Comparison of ENCODE assay signal across 18 cellular contexts in the genomic region with DNA sequence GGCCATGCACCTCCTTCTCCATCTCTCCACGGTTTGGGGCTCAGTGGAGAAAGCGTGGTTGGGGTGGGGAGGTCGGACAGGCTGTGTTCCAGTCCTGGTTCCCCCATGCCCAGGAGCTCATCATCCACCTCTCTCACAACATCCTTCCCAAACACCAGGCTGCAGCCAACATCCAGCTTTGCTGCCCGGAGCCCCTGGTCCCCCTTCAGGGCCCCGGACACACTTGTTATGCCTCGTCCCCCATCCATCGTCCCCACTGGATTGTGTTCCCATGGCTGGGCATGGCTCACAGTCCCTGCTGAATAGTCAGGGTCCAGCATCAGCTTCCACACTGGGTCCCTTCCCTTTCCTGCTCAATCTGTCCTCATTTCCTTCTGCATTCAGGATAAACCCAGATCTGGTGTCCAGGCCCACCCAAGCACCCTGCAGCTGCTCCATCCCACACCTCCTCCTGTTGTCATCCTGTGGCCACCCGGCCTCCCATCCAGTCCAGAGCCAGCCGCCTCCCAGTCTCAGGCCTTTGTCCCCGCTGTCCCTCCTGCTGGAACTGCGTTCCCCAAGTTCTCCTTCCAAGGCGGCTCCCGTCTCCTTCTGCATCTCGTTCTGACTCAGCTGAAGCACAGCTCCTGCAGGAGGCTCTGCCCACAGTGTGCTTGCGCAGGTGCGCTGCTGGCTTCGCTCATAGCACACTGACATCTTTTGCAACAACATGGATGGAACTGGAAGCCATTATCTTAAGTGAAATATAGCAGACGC.
A peak's percentile ranks its signal among the peaks of the same experiment; 100 is the strongest.
DNase-seq lines count a peak whose midpoint lies in the region; ATAC-seq and TF ChIP-seq lines count a peak whose summit lies in the region.
"Had no signal": no experiment of that assay in that cellular context is flagged by ENCODE, and none has a peak within 500 bp of the region (broad histone marks: within the 10 kb centered on the region; RNA-seq: fewer than 3 reads in every experiment).

No MANE protein-coding gene starts in this region.

- peak; percentile 58 for DNase-seq in activated effector memory CD4-positive, alpha-beta T cell treated with anti-CD3 and anti-CD28 coated beads, Interleukin-2, amount 50 U/mL, for 16 hours
- no peak for DNase-seq in activated effector memory CD4-positive, alpha-beta T cell treated with Interleukin-2 at 50 U/mL for 16 hours
- DNase-seq in activated CD8-positive, alpha-beta memory T cell treated with anti-CD3 and anti-CD28 coated beads, Interleukin-2, amount 10 ng/mL, durations not matched to agents 7 days and 5 days = peak; percentile 31
- DNase-seq in lung (ENCODE audit: low spot score) = peak; percentile 22
- DNase-seq in sigmoid colon = peak; percentile 44
- DNase-seq in NCI-H1092 treated with DMSO at 0.1 percent for 48 hours (lab: John Stamatoyannopoulos, UW) = no peak
- no peak for DNase-seq in G401 (ENCODE audit: low spot score)
- DNase-seq: Caco-2; DMS79; GDM1; H9; NCI-H1417 treated with DMSO at 0.1 percent for 48 hours; NCI-H2029; NCI-H524; NK-92 treated with Interleukin-12 subunit alpha and Interleukin-12 subunit beta, amount 100 ng/mL, for 24 hours had no signal

- H3K4me3 ChIP-seq in lung = no peak overlapping the region
- no peak overlapping the region for H3K4me3 ChIP-seq in sigmoid colon

- H3K27ac ChIP-seq in lung (ENCODE audit: low read depth in 1 of 2, low read length in 1 of 2) (no peak overlapping the region), sigmoid colon (no peak overlapping the region)
- H3K27ac ChIP-seq: RWPE1 had no signal

- intact Hi-C loops in sigmoid colon (cut with DNase I) = no loop called here

- CTCF ChIA-PET in activated CD8-positive, alpha-beta memory T cell treated with anti-CD3 and anti-CD28 coated beads, Interleukin-2, amount 10 ng/mL, durations not matched to agents 7 days and 5 days (lab: Charles Lee) = no interaction called here

- ATAC-seq in activated CD8-positive, alpha-beta memory T cell treated with anti-CD3 and anti-CD28 coated beads, Interleukin-2, amount 10 ng/mL, durations not matched to agents 7 days and 5 days = no peak
- ATAC-seq in lung (ENCODE audit: insufficient read depth, low FRiP score) (no peak), SK-N-SH treated with all-trans-retinoic acid at 6 μM for 48 hours (no peak)

- H3K36me3 Mint-ChIP-seq in activated CD8-positive, alpha-beta memory T cell treated with anti-CD3 and anti-CD28 coated beads, Interleukin-2, amount 10 ng/mL, durations not matched to agents 7 days and 5 days = no peaks in the 10 kb centered on the region

- WGBS in lung, 2 donors = 90 to 91% methylated on average over 18 of the region's 18 CpGs
- 85 to 89% methylated on average over 18 of the region's 18 CpGs for WGBS in sigmoid colon, 2 donors

- TF ChIP-seq CTCF in lung (IDR thresholded peaks at IDR 0.05; ENCODE audit: control extremely low read depth, extremely low read depth) = no peak
- no peak for TF ChIP-seq CTCF in sigmoid colon (IDR thresholded peaks at IDR 0.05)

- no peaks in the 10 kb centered on the region for H3K9me3 Mint-ChIP-seq in activated CD8-positive, alpha-beta memory T cell treated with anti-CD3 and anti-CD28 coated beads, Interleukin-2, amount 10 ng/mL, durations not matched to agents 7 days and 5 days (ENCODE audit: low read depth)

- H3K36me3 ChIP-seq in lung (ENCODE audit: control insufficient read depth in 2 of 2, insufficient read depth in 2 of 2, low read length in 2 of 2) = no peaks in the 10 kb centered on the region
- H3K36me3 ChIP-seq in sigmoid colon = no peaks in the 10 kb centered on the region

- no peaks in the 10 kb centered on the region for H3K27me3 ChIP-seq in lung (ENCODE audit: control insufficient read depth, insufficient read depth)
- H3K27me3 ChIP-seq in sigmoid colon = no peaks in the 10 kb centered on the region

- H3K27me3 Mint-ChIP-seq in activated CD8-positive, alpha-beta memory T cell treated with anti-CD3 and anti-CD28 coated beads, Interleukin-2, amount 10 ng/mL, durations not matched to agents 7 days and 5 days = peaks cover 13% of the 10 kb centered on the region

- H3K9me3 ChIP-seq in lung (ENCODE audit: control insufficient read depth in 2 of 2, insufficient read depth in 1 of 2, low read length in 1 of 2) (no peaks in the 10 kb centered on the region), sigmoid colon (no peaks in the 10 kb centered on the region)
- H3K9me3 ChIP-seq: Caco-2 had no signal

- peaks cover under 1% of the 10 kb centered on the region for H3K4me1 Mint-ChIP-seq in activated CD8-positive, alpha-beta memory T cell treated with anti-CD3 and anti-CD28 coated beads, Interleukin-2, amount 10 ng/mL, durations not matched to agents 7 days and 5 days

- no peak for TF ChIP-seq EP300 in sigmoid colon (IDR thresholded peaks at IDR 0.05)

- TF ChIP-seq POLR2A in sigmoid colon (IDR thresholded peaks at IDR 0.05) = no peak

- H3K4me3 Mint-ChIP-seq in activated CD8-positive, alpha-beta memory T cell treated with anti-CD3 and anti-CD28 coated beads, Interleukin-2, amount 10 ng/mL, durations not matched to agents 7 days and 5 days = no peak overlapping the region
- H3K4me3 Mint-ChIP-seq: CD14-positive monocyte, H9 had no signal

- no peak overlapping the region for H3K27ac Mint-ChIP-seq in activated CD8-positive, alpha-beta memory T cell treated with anti-CD3 and anti-CD28 coated beads, Interleukin-2, amount 10 ng/mL, durations not matched to agents 7 days and 5 days

- in situ Hi-C loops in G401 (cut with HindIII; ENCODE audit: low sequenced_read_pairs) = no loop called here

- H3K4me1 ChIP-seq in lung (ENCODE audit: control insufficient read depth in 2 of 2, insufficient read depth in 2 of 2, low read length in 2 of 2) (no peaks in the 10 kb centered on the region), sigmoid colon (no peaks in the 10 kb centered on the region)
- H3K4me1 ChIP-seq: Caco-2 had no signal

TF ChIP-seq in SK-N-SH treated with all-trans-retinoic acid at 6 μM for 48 hours, 23 proteins besides CTCF, POLR2A, EP300 and RAD21:
- TF ChIP-seq ESRRG (CRISPR knock-in tag; IDR thresholded peaks at IDR 0.05) = no peak
- no peak for TF ChIP-seq SNAI2 (CRISPR knock-in tag; IDR thresholded peaks at IDR 0.05)
- TF ChIP-seq RARB (CRISPR knock-in tag; IDR thresholded peaks at IDR 0.05) = no peak

Comparison
In these comparisons a context has a peak if more than half of its experiments do, and no peak if none do; other contexts are left out.
1. DNase-seq: peak in activated effector memory CD4-positive, alpha-beta T cell treated with anti-CD3 and anti-CD28 coated beads, Interleukin-2, amount 50 U/mL, for 16 hours (single experiment), activated CD8-positive, alpha-beta memory T cell treated with anti-CD3 and anti-CD28 coated beads, Interleukin-2, amount 10 ng/mL, durations not matched to agents 7 days and 5 days (single experiment), lung (single experiment) and sigmoid colon (single experiment); none in activated effector memory CD4-positive, alpha-beta T cell treated with Interleukin-2 at 50 U/mL for 16 hours (single experiment), NCI-H1092 treated with DMSO at 0.1 percent for 48 hours (single experiment) and G401 (single experiment).